Comparison of ENCODE assay signal across 8 cellular contexts in the genomic region with DNA sequence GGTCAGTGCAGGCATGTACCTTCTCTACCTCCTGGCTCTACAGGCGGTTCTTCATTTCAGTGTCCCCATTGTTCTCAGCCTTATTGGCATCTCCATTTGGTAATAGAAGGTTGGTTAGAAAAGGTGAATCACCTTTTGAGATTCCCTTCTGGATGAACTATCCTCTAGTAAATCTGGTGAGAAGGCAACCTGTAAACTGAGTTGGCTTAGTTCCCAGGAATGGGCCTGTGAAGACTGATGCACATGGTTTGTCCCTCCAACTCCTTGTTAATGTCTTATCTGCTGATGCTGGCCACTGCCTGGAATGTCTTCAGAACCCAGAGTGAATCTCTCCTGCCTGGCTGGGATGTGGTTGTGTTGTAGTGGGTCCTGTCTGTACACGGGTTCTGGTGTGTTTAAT.
"Had no signal": no experiment of that assay in that cellular context is flagged by ENCODE, and none has a peak within 500 bp of the region (broad histone marks: within the 10 kb centered on the region; RNA-seq: fewer than 3 reads in every experiment).

No MANE protein-coding gene starts in this region.

- H3K9me3 Mint-ChIP-seq: HFFc6, IgD-negative memory B cell had no signal

- H3K4me1 ChIP-seq: HAP-1 had no signal

- H3K9me3 ChIP-seq: HAP-1 had no signal

- H3K27ac ChIP-seq: GM23248, HL-60 had no signal

- H3K4me3 ChIP-seq: GM23248, HAP-1 had no signal

- H3K4me1 Mint-ChIP-seq: IgD-negative memory B cell had no signal

- H3K4me3 Mint-ChIP-seq: HFFc6, IgD-negative memory B cell had no signal

- H3K27ac Mint-ChIP-seq: HFFc6, IgD-negative memory B cell had no signal

- H3K36me3 ChIP-seq: HAP-1 had no signal

- DNase-seq: GM23248, GOT3, H7, HFFc6, KG1 had no signal

- H3K9ac ChIP-seq: GM23248 had no signal

- H3K36me3 Mint-ChIP-seq: IgD-negative memory B cell had no signal

- H2AFZ ChIP-seq: GM23248 had no signal
